In the genomic region with DNA sequence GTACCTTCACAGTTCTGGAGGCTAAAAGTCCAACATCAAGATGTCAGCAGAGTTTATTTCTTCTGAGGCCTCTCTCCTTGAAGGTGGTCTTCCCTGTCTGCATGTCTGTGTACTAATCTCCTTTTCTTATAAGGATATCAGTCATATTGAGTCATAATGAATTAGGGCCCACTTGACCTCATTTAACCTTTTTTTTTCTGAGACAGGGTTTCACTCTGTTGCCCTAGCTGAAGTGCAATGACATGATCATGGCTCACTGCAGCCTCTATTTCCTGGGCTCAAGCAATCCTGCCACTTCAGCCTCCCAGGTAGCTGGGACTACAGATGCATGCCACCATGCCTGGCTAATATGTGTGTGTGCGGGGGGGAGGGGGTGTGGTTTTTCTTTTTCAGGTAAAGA, we compare ENCODE assay signal across 2 cellular contexts.
TF ChIP-seq lines count a peak whose summit lies in the region.

No MANE protein-coding gene starts in this region.

TF ChIP-seq in HepG2, 621 proteins besides CTCF, POLR2A, EP300 and RAD21:
- TF ChIP-seq, protein P1, sequence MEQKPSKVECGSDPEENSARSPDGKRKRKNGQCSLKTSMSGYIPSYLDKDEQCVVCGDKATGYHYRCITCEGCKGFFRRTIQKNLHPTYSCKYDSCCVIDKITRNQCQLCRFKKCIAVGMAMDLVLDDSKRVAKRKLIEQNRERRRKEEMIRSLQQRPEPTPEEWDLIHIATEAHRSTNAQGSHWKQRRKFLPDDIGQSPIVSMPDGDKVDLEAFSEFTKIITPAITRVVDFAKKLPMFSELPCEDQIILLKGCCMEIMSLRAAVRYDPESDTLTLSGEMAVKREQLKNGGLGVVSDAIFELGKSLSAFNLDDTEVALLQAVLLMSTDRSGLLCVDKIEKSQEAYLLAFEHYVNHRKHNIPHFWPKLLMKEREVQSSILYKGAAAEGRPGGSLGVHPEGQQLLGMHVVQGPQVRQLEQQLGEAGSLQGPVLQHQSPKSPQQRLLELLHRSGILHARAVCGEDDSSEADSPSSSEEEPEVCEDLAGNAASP (CRISPR knock-in tag; IDR thresholded peaks at IDR 0.05; ENCODE audit: borderline replicate concordance), result peak; percentile 21; the same call in 1 of the 2 replicates
- 0 out of 2 replicates have a peak, but pooled peaks have one; percentile 4 for TF ChIP-seq ZFY (CRISPR knock-in tag; IDR thresholded peaks at IDR 0.05)
- TF ChIP-seq ZNF589 (CRISPR knock-in tag; conservative IDR thresholded peaks at IDR 0.05), result no peak
- TF ChIP-seq SNAPC2 (CRISPR knock-in tag; IDR thresholded peaks at IDR 0.05), result 0 out of 2 replicates have a peak, but pooled peaks have one; percentile 30
- TF ChIP-seq SP1 (IDR thresholded peaks at IDR 0.05), result no peak
- TF ChIP-seq SP1 (CRISPR knock-in tag; IDR thresholded peaks at IDR 0.05), result no peak
- no peak for TF ChIP-seq ZNF329 (CRISPR knock-in tag; IDR thresholded peaks at IDR 0.05; ENCODE audit: low read depth)
- no peak for TF ChIP-seq NFE2 (CRISPR knock-in tag; IDR thresholded peaks at IDR 0.05)
- TF ChIP-seq RFXAP (CRISPR knock-in tag; IDR thresholded peaks at IDR 0.05; ENCODE audit: borderline replicate concordance), result no peak

TF ChIP-seq in K562, 482 proteins besides CTCF, POLR2A, EP300 and RAD21:
- TF ChIP-seq MEIS2 (IDR thresholded peaks at IDR 0.05; ENCODE audit: partially characterized antibody) (peak; percentile 39), XRCC5 (IDR thresholded peaks at IDR 0.05; ENCODE audit: low read depth, low read length) (no peak)
TF ChIP-seq in K562: peak in this region for 1.
